10 cellular contexts compared by ENCODE assay signal in genomic region chr1:116515702-116516101, GRCh38. TPM values are rescaled to one million over a fixed set of nuclear protein-coding genes. Genes with fewer than 3 reads are reported as not detected.
DNase-seq lines count a peak whose midpoint lies in the region; ATAC-seq and TF ChIP-seq lines count a peak whose summit lies in the region.
"Had no signal": no experiment of that assay in that cellular context is flagged by ENCODE, and none has a peak within 500 bp of the region (broad histone marks: within the 10 kb centered on the region; RNA-seq: fewer than 3 reads in every experiment).

No MANE protein-coding gene starts in this region.

- H3K9me3 ChIP-seq in DND-41 (ENCODE audit: insufficient read depth, low read length, severe bottlenecking) (no peaks in the 10 kb centered on the region), mucosa of descending colon (no peaks in the 10 kb centered on the region)
- H3K9me3 ChIP-seq: ovary had no signal

- H3K36me3 Mint-ChIP-seq in IgD-negative memory B cell, result no peaks in the 10 kb centered on the region
- H3K36me3 Mint-ChIP-seq in activated CD8-positive, alpha-beta T cell treated with anti-CD3 and anti-CD28 coated beads, Interleukin-2, amount 10 ng/mL, durations not matched to agents 7 days and 5 days (ENCODE audit: low read depth), result peaks cover 57% of the 10 kb centered on the region

- H2AFZ ChIP-seq in DND-41 (ENCODE audit: low read depth, low read length), result peak overlapping the region; percentile 60

- TF ChIP-seq CTCF in DND-41 (IDR thresholded peaks at IDR 0.05; ENCODE audit: borderline replicate concordance, extremely low read depth, low read length, poor library complexity, severe bottlenecking), result no peak
- no peak for TF ChIP-seq CTCF in mucosa of descending colon (IDR thresholded peaks at IDR 0.05)

- H3K27ac ChIP-seq in DND-41 (ENCODE audit: low read length), result peak overlapping the region; percentile 95
- H3K27ac ChIP-seq: ovary had no signal

- H3K27me3 Mint-ChIP-seq in IgD-negative memory B cell, result no peaks in the 10 kb centered on the region
- no peaks in the 10 kb centered on the region for H3K27me3 Mint-ChIP-seq in activated CD8-positive, alpha-beta T cell treated with anti-CD3 and anti-CD28 coated beads, Interleukin-2, amount 10 ng/mL, durations not matched to agents 7 days and 5 days (ENCODE audit: low read depth)

- H3K4me2 ChIP-seq in DND-41 (ENCODE audit: insufficient read depth, low read length), result peak overlapping the region; percentile 57

- H3K9me3 Mint-ChIP-seq in IgD-negative memory B cell, result no peaks in the 10 kb centered on the region
- H3K9me3 Mint-ChIP-seq in activated CD8-positive, alpha-beta T cell treated with anti-CD3 and anti-CD28 coated beads, Interleukin-2, amount 10 ng/mL, durations not matched to agents 7 days and 5 days (ENCODE audit: insufficient read depth), result no peaks in the 10 kb centered on the region

- no peaks in the 10 kb centered on the region for H4K20me1 ChIP-seq in DND-41 (ENCODE audit: insufficient read depth, low read length)

- H3K79me2 ChIP-seq in DND-41 (ENCODE audit: insufficient read depth, low read length), result no peaks in the 10 kb centered on the region

- peak overlapping the region; percentile 36 to 77 (median 70) for H3K4me3 Mint-ChIP-seq in IgD-negative memory B cell
- peak overlapping the region; percentile 57 for H3K4me3 Mint-ChIP-seq in activated CD8-positive, alpha-beta T cell treated with anti-CD3 and anti-CD28 coated beads, Interleukin-2, amount 10 ng/mL, durations not matched to agents 7 days and 5 days
- H3K4me3 Mint-ChIP-seq: endodermal cell had no signal

- H3K4me3 ChIP-seq in DND-41 (ENCODE audit: low read depth in 1 of 2, low read length in 2 of 2) (peak overlapping the region in 1 of 2 experiments; percentile 42; a peak in 2 of 4 replicates), mucosa of descending colon (no peak overlapping the region)
- H3K4me3 ChIP-seq: ovary had no signal

- peak; percentile 72 for ATAC-seq in DND-41 (ENCODE audit: insufficient read depth, low read depth)
- peak; percentile 44 for ATAC-seq in activated CD8-positive, alpha-beta T cell treated with anti-CD3 and anti-CD28 coated beads, Interleukin-2, amount 10 ng/mL, durations not matched to agents 7 days and 5 days
- ATAC-seq in mucosa of descending colon, result peak; percentile 57

- H3K27ac Mint-ChIP-seq in IgD-negative memory B cell, result peak overlapping the region; percentile 89 to 98 (median 98)
- peak overlapping the region; percentile 89 for H3K27ac Mint-ChIP-seq in activated CD8-positive, alpha-beta T cell treated with anti-CD3 and anti-CD28 coated beads, Interleukin-2, amount 10 ng/mL, durations not matched to agents 7 days and 5 days
- H3K27ac Mint-ChIP-seq: endodermal cell had no signal

- POLR2A ChIA-PET in activated CD8-positive, alpha-beta T cell treated with anti-CD3 and anti-CD28 coated beads, Interleukin-2, amount 10 ng/mL, durations not matched to agents 7 days and 5 days (lab: Charles Lee), result interaction anchor here (0.8 to 3.5 kb wide), 5 partner anchors 9 to 97 kb away, joined by 3 to 23 read pairs (median 3); no protein-coding TSS in a partner anchor

- H3K4me1 ChIP-seq in DND-41 (ENCODE audit: insufficient read depth, low read length), result peaks cover 57% of the 10 kb centered on the region
- H3K4me1 ChIP-seq in mucosa of descending colon (ENCODE audit: low read depth), result peaks cover 5% of the 10 kb centered on the region

- intact Hi-C loops in mucosa of descending colon (cut with DNase I, micrococcal nuclease), result no loop called here

- H3K4me1 Mint-ChIP-seq in IgD-negative memory B cell, result peaks cover 24 to 40% (median 26%) of the 10 kb centered on the region in 3 donors
- peaks cover 72% of the 10 kb centered on the region for H3K4me1 Mint-ChIP-seq in activated CD8-positive, alpha-beta T cell treated with anti-CD3 and anti-CD28 coated beads, Interleukin-2, amount 10 ng/mL, durations not matched to agents 7 days and 5 days (ENCODE audit: low read depth)
- H3K4me1 Mint-ChIP-seq: endodermal cell had no signal

- H3K9ac ChIP-seq in DND-41 (ENCODE audit: low read depth, low read length), result peak overlapping the region; percentile 58

- DNase-seq in DND-41 (peak; percentile 74), mucosa of descending colon (peak in 1 of 3 donors; percentile 52), iPS-NIHi11 (ENCODE audit: low spot score) (no peak), T1000 (lab: John Stamatoyannopoulos, UW) (no peak), cerebellar nuclear complex (lab: John Stamatoyannopoulos, UW) (no peak)
- DNase-seq in activated CD8-positive, alpha-beta T cell treated with anti-CD3 and anti-CD28 coated beads, Interleukin-2, amount 10 ng/mL, durations not matched to agents 7 days and 5 days, result peak; percentile 47
- no peak for DNase-seq in activated CD4-positive, alpha-beta T cell treated with anti-CD3 and anti-CD28 coated beads, Interleukin-2, amount 50 U/mL, for 4 hours
- DNase-seq: endodermal cell, ovary had no signal

- no peaks in the 10 kb centered on the region for H3K27me3 ChIP-seq in DND-41 (ENCODE audit: insufficient read depth, low read length, poor library complexity)
- H3K27me3 ChIP-seq: ovary had no signal

- CTCF ChIA-PET in activated CD8-positive, alpha-beta T cell treated with anti-CD3 and anti-CD28 coated beads, Interleukin-2, amount 10 ng/mL, durations not matched to agents 7 days and 5 days (lab: Charles Lee), result interaction anchor here (1.0 to 6.1 kb wide), 8 partner anchors 11 to 538 kb away, joined by 3 to 61 read pairs (median 4); no protein-coding TSS in a partner anchor

- H3K36me3 ChIP-seq in DND-41 (ENCODE audit: insufficient read depth, low read length) (peaks cover 4% of the 10 kb centered on the region), mucosa of descending colon (ENCODE audit: low read depth) (no peaks in the 10 kb centered on the region)
- H3K36me3 ChIP-seq: ovary had no signal

RNA-seq across cellular contexts. Expression of gene CD58, which starts 55.1 kb away (rescaled TPM):
- polyA plus RNA-seq in IgD-negative memory B cell, result 29.5 TPM
- total RNA-seq in activated CD8-positive, alpha-beta T cell treated with anti-CD3 and anti-CD28 coated beads, Interleukin-2, amount 10 ng/mL, durations not matched to agents 7 days and 5 days, result 10 to 100 TPM; 23.9 to 24.7 TPM
- total RNA-seq in mucosa of descending colon, result 10 to 100 TPM; 19.3 to 31.9 (median 31.0) TPM

Comparison
In these comparisons a context has a peak if more than half of its experiments do, and no peak if none do; other contexts are left out.
1. DNase-seq: peak in DND-41 (single experiment) and activated CD8-positive, alpha-beta T cell treated with anti-CD3 and anti-CD28 coated beads, Interleukin-2, amount 10 ng/mL, durations not matched to agents 7 days and 5 days (single experiment); none in iPS-NIHi11 (single experiment), T1000 (single experiment), cerebellar nuclear complex (0 of 2) and activated CD4-positive, alpha-beta T cell treated with anti-CD3 and anti-CD28 coated beads, Interleukin-2, amount 50 U/mL, for 4 hours (0 of 2).
2. Peak in every context shown above with its lines, with median percentiles within 50 percentile points of each other: ATAC-seq.